In genomic region chr20:3744806-3745685, GRCh38 we compare ENCODE assay signal across 8 cellular contexts. TPM values are rescaled to one million over a fixed set of nuclear protein-coding genes. Genes with fewer than 3 reads are reported as not detected.
A peak's percentile ranks its signal among the peaks of the same experiment; 100 is the strongest.
DNase-seq lines count a peak whose midpoint lies in the region; ATAC-seq and TF ChIP-seq lines count a peak whose summit lies in the region.

No MANE protein-coding gene starts in this region.

- H3K4me1 ChIP-seq in gastroesophageal sphincter, result peaks cover 0 to 29% (median 0%) of the 10 kb centered on the region in 3 donors

- 33 to 36% methylated on average over 9 to 15 of the region's 45 CpGs for WGBS in gastroesophageal sphincter (ENCODE audit: low coverage in 1 of 2), 2 donors

- H3K9me3 ChIP-seq in gastroesophageal sphincter, result no peaks in the 10 kb centered on the region

- H3K4me3 ChIP-seq in gastroesophageal sphincter, result no peak overlapping the region

- no peak for TF ChIP-seq EP300 in gastroesophageal sphincter (IDR thresholded peaks at IDR 0.05)

- TF ChIP-seq POLR2A in gastroesophageal sphincter (IDR thresholded peaks at IDR 0.05) (no peak), GM18505 (IDR thresholded peaks at IDR 0.05; ENCODE audit: borderline replicate concordance, extremely low read depth, insufficient read depth, insufficient read length) (no peak)

- DNase-seq in GM20000 (ENCODE audit: low spot score) (peak; percentile 69), NCI-H82 (lab: John Stamatoyannopoulos, UW) (peak; percentile 85), activated T-cell treated with anti-CD3 and anti-CD28 coated beads for 4 hours (peak; percentile 69), sciatic nerve (ENCODE audit: low spot score) (peak; percentile 83), NOMO-1 (lab: John Stamatoyannopoulos, UW; ENCODE audit: unreplicated experiment in 2 of 2) (no peak)

- TF ChIP-seq CTCF in GM20000 (IDR thresholded peaks at IDR 0.05; ENCODE audit: extremely low read depth, missing control alignments), result no peak
- no peak for TF ChIP-seq CTCF in gastroesophageal sphincter (IDR thresholded peaks at IDR 0.05)

- H3K27me3 ChIP-seq in gastroesophageal sphincter, result peaks cover 45% of the 10 kb centered on the region

- peak; percentile 42 for ATAC-seq in gastroesophageal sphincter
- ATAC-seq in sciatic nerve, result peak; percentile 72
- ATAC-seq in HG02852 (IDR thresholded peaks at IDR 0.05; ENCODE audit: unreplicated experiment), result no peak
- no peak for ATAC-seq in GM18505 (IDR thresholded peaks at IDR 0.05; ENCODE audit: unreplicated experiment)

- peaks cover 0 to 27% of the 10 kb centered on the region in 2 donors for H3K36me3 ChIP-seq in gastroesophageal sphincter

- intact Hi-C loops in sciatic nerve (cut with DNase I), result no loop called here

- peak overlapping the region in 2 of 4 donors; percentile 17 to 38 for H3K27ac ChIP-seq in gastroesophageal sphincter

RNA-seq across cellular contexts. Expression of gene HSPA12B, which starts 12.6 kb away (rescaled TPM):
- total RNA-seq in gastroesophageal sphincter, result 10 to 100 TPM in 2 of 4 donors, 1 to 10 TPM in 2; 9.6 to 19.3 (median 14.4) TPM
- total RNA-seq in sciatic nerve, result 20.4 TPM

RNA-seq across cellular contexts. Expression of gene ADISSP, which starts 22.5 kb away (rescaled TPM):
- total RNA-seq in gastroesophageal sphincter (10 to 100 TPM; 36.1 to 74.7 (median 59.3) TPM), sciatic nerve (25.7 TPM)

RNA-seq across cellular contexts. Expression of gene SIGLEC1, which starts 32.6 kb away (rescaled TPM):
- total RNA-seq in gastroesophageal sphincter (10 to 100 TPM; 10.1 to 17.2 (median 11.9) TPM), sciatic nerve (19.2 TPM)

RNA-seq across cellular contexts. Expression of gene SPEF1, which starts 36.2 kb away (rescaled TPM):
- total RNA-seq in gastroesophageal sphincter (not detected), sciatic nerve (not detected)

RNA-seq across cellular contexts. Expression of gene CENPB, which starts 41.5 kb away (rescaled TPM):
- total RNA-seq in gastroesophageal sphincter (100 to 1,000 TPM; 134 to 200 (median 139) TPM), sciatic nerve (71.0 TPM)

Comparison
In these comparisons a context has a peak if more than half of its experiments do, and no peak if none do; other contexts are left out.
1. DNase-seq: peak in GM20000 (single experiment), NCI-H82 (single experiment), activated T-cell treated with anti-CD3 and anti-CD28 coated beads for 4 hours (single experiment) and sciatic nerve (single experiment); none in NOMO-1 (0 of 2).
2. ATAC-seq: peak in gastroesophageal sphincter (single experiment) and sciatic nerve (single experiment); none in HG02852 (single experiment) and GM18505 (single experiment).